Comparison of ENCODE assay signal across 10 cellular contexts in genomic region chr10:101293007-101293723, GRCh38.
DNase-seq lines count a peak whose midpoint lies in the region; ATAC-seq, FAIRE-seq and TF ChIP-seq lines count a peak whose summit lies in the region.
"Had no signal": no experiment of that assay in that cellular context is flagged by ENCODE, and none has a peak within 500 bp of the region (broad histone marks: within the 10 kb centered on the region; RNA-seq: fewer than 3 reads in every experiment).

No MANE protein-coding gene starts in this region.

- H3K27ac ChIP-seq in GM12878 (ENCODE audit: control insufficient read depth, insufficient read depth) (no peak overlapping the region), thoracic aorta (no peak overlapping the region), RWPE1 (no peak overlapping the region), uterus (no peak overlapping the region)
- H3K27ac ChIP-seq: ovary had no signal

- H2AFZ ChIP-seq in GM12878 (ENCODE audit: control insufficient read depth, low read depth, low read length) = no peak overlapping the region

- H3K27me3 Mint-ChIP-seq in activated naive CD8-positive, alpha-beta T cell = peaks cover 40% of the 10 kb centered on the region
- H3K27me3 Mint-ChIP-seq in activated naive CD8-positive, alpha-beta T cell treated with anti-CD3 and anti-CD28 coated beads for 36 hours = peaks cover 80% of the 10 kb centered on the region

- 49% methylated on average over 13 of the region's 17 CpGs for WGBS in GM12878 (ENCODE audit: insufficient coverage, insufficient replicate concordance, low lambda C conversion rate, missing lambda C conversion rate)

- FAIRE-seq in GM12878 (lab: Jason Lieb, UNC) = no peak

- BruUV-seq in GM12878 (replicated peaks; lab: Mats Ljungman, UMichigan) = no TSS peak

- H3K4me3 ChIP-seq in GM12878 = no peak overlapping the region
- peak overlapping the region; percentile 70 for H3K4me3 ChIP-seq in thoracic aorta
- no peak overlapping the region for H3K4me3 ChIP-seq in uterus

- no peaks in the 10 kb centered on the region for H3K4me1 ChIP-seq in GM12878 (ENCODE audit: control insufficient read depth, insufficient read depth, low read length)
- H3K4me1 ChIP-seq in thoracic aorta (ENCODE audit: control insufficient read depth in 1 of 2, low read depth in 2 of 2) = peaks cover 6 to 19% of the 10 kb centered on the region in 2 donors
- H3K4me1 ChIP-seq in uterus = peaks cover 0 to 12% of the 10 kb centered on the region in 2 donors

- no peak for TF ChIP-seq EP300 in GM12878 (IDR thresholded peaks at IDR 0.05; ENCODE audit: borderline replicate concordance in 1 of 2, control insufficient read depth in 1 of 2, low read depth in 2 of 2, low read length in 2 of 2)

- H3K4me2 ChIP-seq in GM12878 (ENCODE audit: control insufficient read depth, insufficient read depth) = no peak overlapping the region

- H3K9ac ChIP-seq in GM12878 (ENCODE audit: control insufficient read depth, insufficient read depth, low read length) = no peak overlapping the region

- no peak for TF ChIP-seq POLR2A in GM12878 (IDR thresholded peaks at IDR 0.05; ENCODE audit: low read depth, low read length)
- TF ChIP-seq POLR2A in uterus (IDR thresholded peaks at IDR 0.05) = no peak

- TF ChIP-seq RAD21 in GM12878 (IDR thresholded peaks at IDR 0.05; ENCODE audit: insufficient read depth, low read depth, low read length) = no peak

- no peaks in the 10 kb centered on the region for H3K36me3 Mint-ChIP-seq in activated naive CD8-positive, alpha-beta T cell
- H3K36me3 Mint-ChIP-seq in activated naive CD8-positive, alpha-beta T cell treated with anti-CD3 and anti-CD28 coated beads for 36 hours = no peaks in the 10 kb centered on the region

- ATAC-seq in GM12878 (no peak), thoracic aorta (ENCODE audit: insufficient number of reproducible peaks, low FRiP score, low read depth) (no peak), HG02759 (IDR thresholded peaks at IDR 0.05; ENCODE audit: unreplicated experiment) (no peak)

- in situ Hi-C loops in GM12878 (cut with MboI) = loop anchor here (10.0 kb wide), 1 partner anchor 152 kb away; no protein-coding TSS in a partner anchor

- peak overlapping the region; percentile 77 for H3K4me3 Mint-ChIP-seq in activated naive CD8-positive, alpha-beta T cell
- H3K4me3 Mint-ChIP-seq in activated naive CD8-positive, alpha-beta T cell treated with anti-CD3 and anti-CD28 coated beads for 36 hours = no peak overlapping the region

- H3K9me3 ChIP-seq in GM12878 (replicated peaks; ENCODE audit: control insufficient read depth, insufficient read depth, low read length) = no peaks in the 10 kb centered on the region
- H3K9me3 ChIP-seq in thoracic aorta = no peaks in the 10 kb centered on the region
- H3K9me3 ChIP-seq in uterus = no peaks in the 10 kb centered on the region
- H3K9me3 ChIP-seq: ovary had no signal

- H3K79me2 ChIP-seq in GM12878 (ENCODE audit: control insufficient read depth, insufficient read depth, low read length) = no peaks in the 10 kb centered on the region

- DNase-seq in activated naive CD8-positive, alpha-beta T cell treated with anti-CD3 and anti-CD28 coated beads for 36 hours = no peak
- DNase-seq in GM12878 (ENCODE audit: low read depth, low spot score) (no peak), islet precursor cell (peak; percentile 61), thoracic aorta (ENCODE audit: low spot score) (no peak), RWPE1 (ENCODE audit: low spot score) (no peak), uterus (no peak)
- DNase-seq: NCI-H446 treated with DMSO at 0.1 percent for 48 hours had no signal

- TF ChIP-seq CTCF in GM12878 (IDR thresholded peaks at IDR 0.05 in 2 of 3, conservative IDR thresholded peaks at IDR 0.05 in 1 of 3; ENCODE audit: control insufficient read depth in 2 of 3, extremely low read depth in 1 of 3, insufficient read depth in 1 of 3, low read depth in 3 of 3, low read length in 3 of 3) (no peak), thoracic aorta (IDR thresholded peaks at IDR 0.05) (no peak), RWPE1 (conservative IDR thresholded peaks at IDR 0.05; ENCODE audit: low read depth) (no peak), uterus (IDR thresholded peaks at IDR 0.05) (no peak)

- H4K20me1 ChIP-seq in GM12878 (ENCODE audit: control insufficient read depth, insufficient read depth) = no peaks in the 10 kb centered on the region; the same call in 1 of the 2 replicates

- CTCF ChIA-PET in GM12878 (lab: Yijun Ruan, JAX) (interaction anchor here (0.7 to 4.0 kb wide), 6 partner anchors 17 to 151 kb away, joined by 3 to 22 read pairs (median 4); no protein-coding TSS in a partner anchor), RWPE1 (lab: Yijun Ruan, JAX) (interaction anchor here (0.6 to 8.4 kb wide), 5 partner anchors 13 to 265 kb away, joined by 3 to 108 read pairs (median 3); no protein-coding TSS in a partner anchor)

- intact Hi-C loops in GM12878 (cut with micrococcal nuclease; ENCODE audit: unreplicated experiment) = loop anchor here (5.0 kb wide), 1 partner anchor 131 kb away; no protein-coding TSS in a partner anchor
- intact Hi-C loops in uterus (cut with DNase I; ENCODE audit: low total_unique reads) = no loop called here

- SMC1A ChIA-PET in GM12878 (lab: Charles Lee; ENCODE audit: uncharacterized antibody, unreplicated experiment) = interaction anchor here (0.7 to 1.0 kb wide), 2 partner anchors 21 to 151 kb away, joined by 3 read pairs; no protein-coding TSS in a partner anchor

- H3K36me3 ChIP-seq in GM12878 (ENCODE audit: control insufficient read depth in 2 of 2, insufficient read depth in 2 of 2, low read length in 1 of 2) (no peaks in the 10 kb centered on the region), thoracic aorta (no peaks in the 10 kb centered on the region), uterus (no peaks in the 10 kb centered on the region)
- H3K36me3 ChIP-seq: ovary had no signal

- peaks cover 9 to 15% of the 10 kb centered on the region in 2 experiments for H3K27me3 ChIP-seq in GM12878 (replicated peaks in 1 of 2; ENCODE audit: control insufficient read depth in 2 of 2, insufficient read depth in 2 of 2, low read length in 1 of 2)
- no peaks in the 10 kb centered on the region for H3K27me3 ChIP-seq in thoracic aorta (replicated peaks; ENCODE audit: insufficient read depth)
- H3K27me3 ChIP-seq in uterus = peaks cover 6 to 9% of the 10 kb centered on the region in 2 donors
- H3K27me3 ChIP-seq: ovary had no signal

- RAD21 ChIA-PET in GM12878 (lab: Charles Lee; ENCODE audit: unreplicated experiment) = no interaction called here

- POLR2A ChIA-PET in GM12878 (lab: Charles Lee) (no interaction called here), RWPE1 (lab: Yijun Ruan, JAX; ENCODE audit: low non-redundant PET) (no interaction called here)

- no peak overlapping the region for H3K27ac Mint-ChIP-seq in activated naive CD8-positive, alpha-beta T cell
- no peak overlapping the region for H3K27ac Mint-ChIP-seq in activated naive CD8-positive, alpha-beta T cell treated with anti-CD3 and anti-CD28 coated beads for 36 hours

- no peaks in the 10 kb centered on the region for H3K9me3 Mint-ChIP-seq in activated naive CD8-positive, alpha-beta T cell (ENCODE audit: low read depth)
- no peaks in the 10 kb centered on the region for H3K9me3 Mint-ChIP-seq in activated naive CD8-positive, alpha-beta T cell treated with anti-CD3 and anti-CD28 coated beads for 36 hours

- peaks cover 7% of the 10 kb centered on the region for H3K4me1 Mint-ChIP-seq in activated naive CD8-positive, alpha-beta T cell (ENCODE audit: low read depth)
- H3K4me1 Mint-ChIP-seq in activated naive CD8-positive, alpha-beta T cell treated with anti-CD3 and anti-CD28 coated beads for 36 hours = peaks cover 11% of the 10 kb centered on the region

TF ChIP-seq in GM12878, 131 proteins besides CTCF, POLR2A, EP300 and RAD21:
- no peak for TF ChIP-seq NR2C2 (IDR thresholded peaks at IDR 0.05; ENCODE audit: borderline replicate concordance, control insufficient read depth, insufficient read length, low read depth)
- TF ChIP-seq SUZ12 (IDR thresholded peaks at IDR 0.05; ENCODE audit: unreplicated experiment) = peak; percentile 55
TF ChIP-seq in GM12878: peak in this region for 1.
